1 cellular context compared by ENCODE assay signal in the genomic region with DNA sequence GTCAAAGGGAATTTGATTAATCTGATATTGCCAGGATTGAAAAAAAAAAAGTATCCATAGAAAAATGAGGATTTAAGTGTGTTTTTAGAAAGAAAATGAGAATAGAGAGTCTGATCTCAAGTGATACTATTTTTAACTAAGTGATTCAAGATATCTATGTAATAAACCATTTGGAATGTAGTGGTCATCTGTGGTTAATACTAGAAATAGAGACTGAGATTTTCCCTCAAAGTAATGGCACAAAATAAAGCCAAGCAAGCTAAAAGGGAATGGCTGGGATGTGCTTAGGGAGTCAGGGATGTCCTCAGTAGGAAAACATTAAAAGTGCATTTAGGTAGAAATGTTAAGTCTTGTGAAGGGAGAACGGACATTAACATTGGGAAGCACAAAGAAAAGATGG.
TF ChIP-seq lines count a peak whose summit lies in the region.

No MANE protein-coding gene starts in this region.

TF ChIP-seq in IMR-90, 13 proteins besides CTCF, POLR2A, EP300 and RAD21 (continued from another document):
- TF ChIP-seq, protein P1, sequence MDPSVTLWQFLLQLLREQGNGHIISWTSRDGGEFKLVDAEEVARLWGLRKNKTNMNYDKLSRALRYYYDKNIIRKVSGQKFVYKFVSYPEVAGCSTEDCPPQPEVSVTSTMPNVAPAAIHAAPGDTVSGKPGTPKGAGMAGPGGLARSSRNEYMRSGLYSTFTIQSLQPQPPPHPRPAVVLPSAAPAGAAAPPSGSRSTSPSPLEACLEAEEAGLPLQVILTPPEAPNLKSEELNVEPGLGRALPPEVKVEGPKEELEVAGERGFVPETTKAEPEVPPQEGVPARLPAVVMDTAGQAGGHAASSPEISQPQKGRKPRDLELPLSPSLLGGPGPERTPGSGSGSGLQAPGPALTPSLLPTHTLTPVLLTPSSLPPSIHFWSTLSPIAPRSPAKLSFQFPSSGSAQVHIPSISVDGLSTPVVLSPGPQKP (IDR thresholded peaks at IDR 0.05; ENCODE audit: borderline replicate concordance, low read depth, low read length), result no peak
- TF ChIP-seq FOS (IDR thresholded peaks at IDR 0.05; ENCODE audit: low read depth, low read length), result no peak
- TF ChIP-seq CHD1 (IDR thresholded peaks at IDR 0.05; ENCODE audit: low read depth, low read length), result no peak
- no peak for TF ChIP-seq USF2 (IDR thresholded peaks at IDR 0.05; ENCODE audit: low read depth, low read length)
- no peak for TF ChIP-seq MAZ (IDR thresholded peaks at IDR 0.05; ENCODE audit: borderline replicate concordance, low read depth, low read length)
- no peak for TF ChIP-seq BHLHE40 (IDR thresholded peaks at IDR 0.05; ENCODE audit: low read depth, low read length)
- no peak for TF ChIP-seq RFX5 (IDR thresholded peaks at IDR 0.05; ENCODE audit: low read depth, low read length)
- TF ChIP-seq SMC3 (IDR thresholded peaks at IDR 0.05; ENCODE audit: low read depth, low read length), result no peak
